In the genomic region with DNA sequence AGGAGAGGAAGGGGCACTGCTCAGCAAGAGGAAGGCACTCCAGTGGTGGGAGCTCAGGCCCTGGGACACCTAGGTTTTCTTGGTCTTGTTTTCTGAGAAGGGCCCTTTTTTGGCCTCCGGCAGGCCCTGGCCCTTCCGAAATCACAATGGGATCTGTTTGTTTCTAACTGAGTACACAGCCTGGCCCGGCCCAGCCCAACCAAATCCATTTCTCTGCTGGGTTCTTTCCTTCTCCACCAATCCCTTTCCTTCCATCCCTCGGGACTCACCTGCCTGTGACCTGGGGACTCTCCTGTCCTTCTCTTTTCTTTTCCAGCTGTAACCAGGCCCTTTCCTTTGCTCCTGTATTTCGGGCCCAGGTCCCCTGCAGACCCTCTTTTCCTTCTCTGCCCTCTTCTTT, we compare ENCODE assay signal across 16 cellular contexts.
"Had no signal": no experiment of that assay in that cellular context is flagged by ENCODE, and none has a peak within 500 bp of the region (broad histone marks: within the 10 kb centered on the region; RNA-seq: fewer than 3 reads in every experiment).

No MANE protein-coding gene starts in this region.

- H3K9me3 Mint-ChIP-seq: naive B cell, nephron had no signal

- H3K4me3 Mint-ChIP-seq: naive B cell, nephron had no signal

- H3K27ac Mint-ChIP-seq: nephron had no signal

- H3K4me3 ChIP-seq: colonic mucosa, heart left ventricle, right lobe of liver, skin epidermis had no signal

- H3K27ac ChIP-seq: colonic mucosa, heart left ventricle, neutrophil, right lobe of liver, skin epidermis had no signal

- ATAC-seq: heart left ventricle, left colon, left ventricle myocardium superior, right lobe of liver had no signal

- H3K4me1 Mint-ChIP-seq: naive B cell had no signal

- H3K9me3 ChIP-seq: colonic mucosa, heart left ventricle, neutrophil, right lobe of liver had no signal

- H3K4me1 ChIP-seq: colonic mucosa, right lobe of liver had no signal

- DNase-seq: colonic mucosa; dermis blood vessel endothelial cell; foreskin melanocyte; heart left ventricle; hippocampal formation; left colon; left ventricle myocardium superior; mesendoderm; naive B cell; right lobe of liver; stimulated activated CD4-positive, alpha-beta T cell treated with anti-CD3 and anti-CD28 coated beads, Interleukin-12 subunit alpha, Interleukin-12 subunit beta, amount 100 ng/mL, for 4 hours; stimulated activated naive CD4-positive, alpha-beta T cell treated with Interleukin-2 at 50 U/mL for 16 hours; trophoblast cell had no signal

- H3K27me3 ChIP-seq: colonic mucosa, heart left ventricle, neutrophil, right lobe of liver had no signal

- H3K36me3 ChIP-seq: colonic mucosa, neutrophil, right lobe of liver had no signal

- H3K36me3 Mint-ChIP-seq: naive B cell had no signal
